1 cellular context compared by ENCODE assay signal in the genomic region with DNA sequence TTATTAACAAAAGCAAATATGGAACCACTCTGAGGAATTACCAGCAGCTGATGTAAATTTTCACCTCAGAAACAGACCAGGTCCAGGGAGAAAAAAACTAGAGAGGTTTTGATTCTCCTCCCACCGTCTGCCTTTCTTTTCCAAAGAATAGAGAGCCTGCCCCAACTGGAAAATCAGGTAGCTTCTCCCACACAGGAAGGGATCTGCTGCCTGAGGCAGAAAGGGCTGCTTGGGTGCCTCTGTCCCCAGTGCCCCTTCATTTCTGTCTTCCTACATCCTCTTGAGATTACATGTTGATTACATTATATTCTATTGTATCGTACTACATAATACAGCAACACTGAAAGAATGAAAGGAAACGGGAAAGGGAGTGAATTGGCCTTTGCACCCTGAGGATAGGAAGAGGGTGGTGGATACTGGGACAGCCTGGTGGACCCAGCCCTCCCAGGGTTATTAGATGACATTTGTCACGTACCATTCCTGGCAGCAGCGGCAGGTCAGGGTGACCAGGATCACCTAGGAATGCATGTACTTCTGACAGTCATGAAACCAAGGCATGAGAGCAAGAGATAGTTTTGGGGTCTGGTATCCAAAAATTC.
TF ChIP-seq lines count a peak whose summit lies in the region.

No MANE protein-coding gene starts in this region.

TF ChIP-seq in IMR-90, 13 proteins besides CTCF, POLR2A, EP300 and RAD21 (continued from another document):
- TF ChIP-seq, protein P1, sequence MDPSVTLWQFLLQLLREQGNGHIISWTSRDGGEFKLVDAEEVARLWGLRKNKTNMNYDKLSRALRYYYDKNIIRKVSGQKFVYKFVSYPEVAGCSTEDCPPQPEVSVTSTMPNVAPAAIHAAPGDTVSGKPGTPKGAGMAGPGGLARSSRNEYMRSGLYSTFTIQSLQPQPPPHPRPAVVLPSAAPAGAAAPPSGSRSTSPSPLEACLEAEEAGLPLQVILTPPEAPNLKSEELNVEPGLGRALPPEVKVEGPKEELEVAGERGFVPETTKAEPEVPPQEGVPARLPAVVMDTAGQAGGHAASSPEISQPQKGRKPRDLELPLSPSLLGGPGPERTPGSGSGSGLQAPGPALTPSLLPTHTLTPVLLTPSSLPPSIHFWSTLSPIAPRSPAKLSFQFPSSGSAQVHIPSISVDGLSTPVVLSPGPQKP (IDR thresholded peaks at IDR 0.05; ENCODE audit: borderline replicate concordance, low read depth, low read length): no peak
- TF ChIP-seq RCOR1 (IDR thresholded peaks at IDR 0.05; ENCODE audit: insufficient replicate concordance, low read length) (no peak), CHD1 (IDR thresholded peaks at IDR 0.05; ENCODE audit: low read depth, low read length) (no peak), FOS (IDR thresholded peaks at IDR 0.05; ENCODE audit: low read depth, low read length) (no peak), RFX5 (IDR thresholded peaks at IDR 0.05; ENCODE audit: low read depth, low read length) (no peak), SMC3 (IDR thresholded peaks at IDR 0.05; ENCODE audit: low read depth, low read length) (no peak), BHLHE40 (IDR thresholded peaks at IDR 0.05; ENCODE audit: low read depth, low read length) (no peak), MAZ (IDR thresholded peaks at IDR 0.05; ENCODE audit: borderline replicate concordance, low read depth, low read length) (no peak), NFE2L2 (IDR thresholded peaks at IDR 0.05; ENCODE audit: low read depth, low read length) (no peak), MXI1 (IDR thresholded peaks at IDR 0.05; ENCODE audit: borderline replicate concordance, low read depth, low read length) (no peak), MAFK (IDR thresholded peaks at IDR 0.05; ENCODE audit: low read depth, low read length) (no peak)
